13 cellular contexts compared by ENCODE assay signal in genomic region chr1:36966242-36966641, GRCh38.
DNase-seq lines count a peak whose midpoint lies in the region; ATAC-seq and TF ChIP-seq lines count a peak whose summit lies in the region.
"Had no signal": no experiment of that assay in that cellular context is flagged by ENCODE, and none has a peak within 500 bp of the region (broad histone marks: within the 10 kb centered on the region; RNA-seq: fewer than 3 reads in every experiment).

No MANE protein-coding gene starts in this region.

- no peak overlapping the region for H3K27ac ChIP-seq in psoas muscle
- H3K27ac ChIP-seq in CD8-positive, alpha-beta T cell (ENCODE audit: low read depth, low read length), result no peak overlapping the region

- no peak for ATAC-seq in activated CD4-positive, alpha-beta T cell treated with anti-CD3 and anti-CD28 coated beads for 36 hours
- no peak for ATAC-seq in psoas muscle
- ATAC-seq in CD8-positive, alpha-beta T cell, result no peak
- ATAC-seq: naive thymus-derived CD8-positive, alpha-beta T cell had no signal

- POLR2A ChIA-PET in activated CD4-positive, alpha-beta T cell treated with anti-CD3 and anti-CD28 coated beads for 36 hours (lab: Charles Lee), result interaction anchor here (0.6 kb wide), 1 partner anchor 126 kb away, joined by 4 read pairs; no protein-coding TSS in a partner anchor
- POLR2A ChIA-PET in CD8-positive, alpha-beta T cell (lab: Charles Lee), result no interaction called here

- peak; percentile 27 for DNase-seq in activated CD4-positive, alpha-beta T cell treated with anti-CD3 and anti-CD28 coated beads for 36 hours
- DNase-seq in activated CD4-positive, alpha-beta T cell treated with anti-CD3 and anti-CD28 coated beads, Interleukin-2, amount 50 U/mL, for 4 hours, result no peak
- DNase-seq in HuH-7 (ENCODE audit: low spot score) (peak; percentile 15), astrocyte of the hippocampus (ENCODE audit: low read depth, low spot score) (peak; percentile 38), mucosa of gallbladder (ENCODE audit: low spot score) (peak; percentile 13), psoas muscle (no peak), CD1c-positive myeloid dendritic cell (ENCODE audit: extremely low spot score) (no peak)
- no peak for DNase-seq in CD8-positive, alpha-beta T cell
- DNase-seq: effector memory CD4-positive, alpha-beta T cell; GDM1; naive thymus-derived CD8-positive, alpha-beta T cell; NCI-H1417 treated with DMSO at 0.1 percent for 48 hours had no signal

- no peaks in the 10 kb centered on the region for H3K4me1 Mint-ChIP-seq in activated CD4-positive, alpha-beta T cell treated with anti-CD3 and anti-CD28 coated beads for 36 hours
- H3K4me1 Mint-ChIP-seq in CD8-positive, alpha-beta T cell (ENCODE audit: low read depth), result no peaks in the 10 kb centered on the region
- H3K4me1 Mint-ChIP-seq: naive thymus-derived CD8-positive, alpha-beta T cell had no signal

- no peaks in the 10 kb centered on the region for H3K36me3 Mint-ChIP-seq in activated CD4-positive, alpha-beta T cell treated with anti-CD3 and anti-CD28 coated beads for 36 hours (ENCODE audit: low read depth)
- H3K36me3 Mint-ChIP-seq in CD8-positive, alpha-beta T cell, result no peaks in the 10 kb centered on the region
- H3K36me3 Mint-ChIP-seq: naive thymus-derived CD8-positive, alpha-beta T cell had no signal

- H3K4me1 ChIP-seq in psoas muscle, result no peaks in the 10 kb centered on the region
- no peaks in the 10 kb centered on the region for H3K4me1 ChIP-seq in CD8-positive, alpha-beta T cell (ENCODE audit: insufficient read depth, low read length)
- H3K4me1 ChIP-seq: HAP-1 had no signal

- CTCF ChIA-PET in activated CD4-positive, alpha-beta T cell treated with anti-CD3 and anti-CD28 coated beads for 36 hours (lab: Charles Lee), result interaction anchor here (0.7 kb wide), 1 partner anchor 13 kb away, joined by 3 read pairs; no protein-coding TSS in a partner anchor
- CTCF ChIA-PET in CD8-positive, alpha-beta T cell (lab: Charles Lee), result no interaction called here

- no peak overlapping the region for H3K4me3 Mint-ChIP-seq in activated CD4-positive, alpha-beta T cell treated with anti-CD3 and anti-CD28 coated beads for 36 hours
- H3K4me3 Mint-ChIP-seq in CD8-positive, alpha-beta T cell, result no peak overlapping the region
- H3K4me3 Mint-ChIP-seq: naive thymus-derived CD8-positive, alpha-beta T cell had no signal

- peaks cover 0 to 8% (median 6%) of the 10 kb centered on the region in 3 donors for H3K27me3 ChIP-seq in psoas muscle (ENCODE audit: insufficient read depth in 3 of 3, low read length in 2 of 3)
- no peaks in the 10 kb centered on the region for H3K27me3 ChIP-seq in CD8-positive, alpha-beta T cell (ENCODE audit: insufficient read depth, low read length)

- H3K27ac Mint-ChIP-seq in activated CD4-positive, alpha-beta T cell treated with anti-CD3 and anti-CD28 coated beads for 36 hours, result no peak overlapping the region
- no peak overlapping the region for H3K27ac Mint-ChIP-seq in CD8-positive, alpha-beta T cell
- H3K27ac Mint-ChIP-seq: naive thymus-derived CD8-positive, alpha-beta T cell had no signal

- peaks cover 2% of the 10 kb centered on the region for H3K27me3 Mint-ChIP-seq in activated CD4-positive, alpha-beta T cell treated with anti-CD3 and anti-CD28 coated beads for 36 hours
- peaks cover 8% of the 10 kb centered on the region for H3K27me3 Mint-ChIP-seq in CD8-positive, alpha-beta T cell (ENCODE audit: low read depth)

- no peak for TF ChIP-seq CTCF in psoas muscle (IDR thresholded peaks at IDR 0.05)
- no peak for TF ChIP-seq CTCF in CD8-positive, alpha-beta T cell (IDR thresholded peaks at IDR 0.05)

- H3K9me3 ChIP-seq in psoas muscle, result no peaks in the 10 kb centered on the region
- H3K9me3 ChIP-seq in CD8-positive, alpha-beta T cell (ENCODE audit: low read length), result no peaks in the 10 kb centered on the region
- H3K9me3 ChIP-seq: HAP-1 had no signal

- no peaks in the 10 kb centered on the region for H3K9me3 Mint-ChIP-seq in activated CD4-positive, alpha-beta T cell treated with anti-CD3 and anti-CD28 coated beads for 36 hours (ENCODE audit: low read depth)
- no peaks in the 10 kb centered on the region for H3K9me3 Mint-ChIP-seq in CD8-positive, alpha-beta T cell

- 27 to 40% (median 33%) methylated on average over 3 of the region's 3 CpGs for WGBS in psoas muscle, 3 donors

- H3K4me3 ChIP-seq in psoas muscle, result no peak overlapping the region
- no peak overlapping the region for H3K4me3 ChIP-seq in CD8-positive, alpha-beta T cell (ENCODE audit: low read depth, low read length)
- H3K4me3 ChIP-seq: HAP-1 had no signal

- intact Hi-C loops in activated CD4-positive, alpha-beta T cell treated with anti-CD3 and anti-CD28 coated beads for 36 hours (cut with DNase I, micrococcal nuclease), result no loop called here
- intact Hi-C loops in psoas muscle (cut with DNase I), result no loop called here
- intact Hi-C loops in CD8-positive, alpha-beta T cell (cut with DNase I, micrococcal nuclease), result no loop called here

- no peaks in the 10 kb centered on the region for H3K36me3 ChIP-seq in psoas muscle (ENCODE audit: insufficient read depth in 1 of 2, low read depth in 1 of 2)
- no peaks in the 10 kb centered on the region for H3K36me3 ChIP-seq in CD8-positive, alpha-beta T cell (ENCODE audit: insufficient read depth, low read length)
- H3K36me3 ChIP-seq: HAP-1 had no signal

Comparison
In these comparisons a context has a peak if more than half of its experiments do, and no peak if none do; other contexts are left out.
1. DNase-seq: peak in activated CD4-positive, alpha-beta T cell treated with anti-CD3 and anti-CD28 coated beads for 36 hours (single experiment), HuH-7 (single experiment), astrocyte of the hippocampus (single experiment) and mucosa of gallbladder (single experiment); none in activated CD4-positive, alpha-beta T cell treated with anti-CD3 and anti-CD28 coated beads, Interleukin-2, amount 50 U/mL, for 4 hours (0 of 2), psoas muscle (0 of 2), CD1c-positive myeloid dendritic cell (single experiment) and CD8-positive, alpha-beta T cell (0 of 7).